1 cellular context compared by ENCODE assay signal in the genomic region with DNA sequence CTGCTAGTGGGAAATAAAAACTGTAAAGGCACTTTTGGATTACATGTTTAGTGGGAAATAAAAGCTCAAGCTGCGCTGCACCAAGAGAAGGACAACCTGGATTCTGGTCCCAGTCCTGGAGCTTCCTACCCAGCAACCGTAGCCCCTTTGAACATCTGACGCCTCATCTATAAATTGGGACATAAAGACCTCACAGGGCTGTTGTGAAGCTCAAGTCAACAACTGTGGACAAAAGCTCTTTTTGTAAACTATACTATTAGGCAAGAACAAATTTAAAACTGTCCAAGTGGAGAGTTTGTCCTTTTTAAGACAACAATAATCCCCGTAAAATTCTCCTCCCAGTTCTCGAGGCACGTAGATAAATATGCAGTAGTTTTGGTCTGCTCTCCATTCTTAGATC.
TF ChIP-seq lines count a peak whose summit lies in the region.

No MANE protein-coding gene starts in this region.

TF ChIP-seq in K562, 482 proteins besides CTCF, POLR2A, EP300 and RAD21:
- TF ChIP-seq RBM25 (IDR thresholded peaks at IDR 0.05; ENCODE audit: low read depth, low read length, severe bottlenecking) (no peak), RCOR1 (IDR thresholded peaks at IDR 0.05; ENCODE audit: borderline replicate concordance in 1 of 2, low read depth in 2 of 2, low read length in 2 of 2) (no peak), PURB (CRISPR knock-in tag; IDR thresholded peaks at IDR 0.05; ENCODE audit: low read depth) (no peak), MBD1 (CRISPR knock-in tag; IDR thresholded peaks at IDR 0.05) (no peak), PKNOX1 (IDR thresholded peaks at IDR 0.05) (no peak), GATA2 (CRISPR knock-in tag; IDR thresholded peaks at IDR 0.05) (no peak), HMG20B (CRISPR knock-in tag; IDR thresholded peaks at IDR 0.05) (no peak), HDAC6 (IDR thresholded peaks at IDR 0.05; ENCODE audit: low read depth, low read length) (no peak), NFE2 (IDR thresholded peaks at IDR 0.05; ENCODE audit: low read depth) (no peak), DIDO1 (tag; IDR thresholded peaks at IDR 0.05; ENCODE audit: low read depth) (no peak), NELFE (IDR thresholded peaks at IDR 0.05; ENCODE audit: insufficient read depth, insufficient read length) (no peak), ZNF175 (CRISPR knock-in tag; IDR thresholded peaks at IDR 0.05; ENCODE audit: low read depth) (no peak), ZNF518B (CRISPR knock-in tag; IDR thresholded peaks at IDR 0.05) (no peak), L3MBTL2 (IDR thresholded peaks at IDR 0.05) (no peak), ZNF12 (CRISPR knock-in tag; IDR thresholded peaks at IDR 0.05) (no peak), HLTF (IDR thresholded peaks at IDR 0.05) (no peak), ZMIZ1 (IDR thresholded peaks at IDR 0.05; ENCODE audit: low read depth in 2 of 2, low read length in 2 of 2) (no peak), ARNT (IDR thresholded peaks at IDR 0.05) (no peak), ZBTB26 (CRISPR knock-in tag; IDR thresholded peaks at IDR 0.05) (no peak)
